In genomic region chr7:6180344-6180725, GRCh38 we compare ENCODE assay signal across 19 cellular contexts.
DNase-seq lines count a peak whose midpoint lies in the region; ATAC-seq and TF ChIP-seq lines count a peak whose summit lies in the region.
"Had no signal": no experiment of that assay in that cellular context is flagged by ENCODE, and none has a peak within 500 bp of the region (broad histone marks: within the 10 kb centered on the region; RNA-seq: fewer than 3 reads in every experiment).

No MANE protein-coding gene starts in this region.

- peaks cover 5 to 15% of the 10 kb centered on the region in 2 donors for H3K36me3 ChIP-seq in psoas muscle (ENCODE audit: insufficient read depth in 1 of 2, low read depth in 1 of 2)

- no peaks in the 10 kb centered on the region for H3K36me3 Mint-ChIP-seq in natural killer cell
- H3K36me3 Mint-ChIP-seq in natural killer cell treated with Interleukin-12 subunit alpha and Interleukin-12 subunit beta and Interleukin-15 and Interleukin-18, amount 100 ng/mL, for 72 hours = no peaks in the 10 kb centered on the region
- H3K36me3 Mint-ChIP-seq in CD14-positive monocyte = peaks cover 24 to 33% of the 10 kb centered on the region in 2 donors

- H3K4me3 ChIP-seq in coronary artery (no peak overlapping the region), psoas muscle (no peak overlapping the region)

- no peaks in the 10 kb centered on the region for H3K9me3 Mint-ChIP-seq in natural killer cell
- no peaks in the 10 kb centered on the region for H3K9me3 Mint-ChIP-seq in natural killer cell treated with Interleukin-12 subunit alpha and Interleukin-12 subunit beta and Interleukin-15 and Interleukin-18, amount 100 ng/mL, for 72 hours
- H3K9me3 Mint-ChIP-seq in CD14-positive monocyte = peaks cover 0 to 2% (median 0%) of the 10 kb centered on the region in 7 donors
- H3K9me3 Mint-ChIP-seq: CD4-positive, alpha-beta memory T cell; IgD-negative memory B cell had no signal

- H3K4me1 Mint-ChIP-seq in natural killer cell (peaks cover 0 to 16% of the 10 kb centered on the region in 2 donors), CD14-positive monocyte (peaks cover 25% of the 10 kb centered on the region)
- peaks cover 5 to 14% of the 10 kb centered on the region in 2 donors for H3K4me1 Mint-ChIP-seq in natural killer cell treated with Interleukin-12 subunit alpha and Interleukin-12 subunit beta and Interleukin-15 and Interleukin-18, amount 100 ng/mL, for 72 hours (ENCODE audit: low read depth in 2 of 2)

- no peak overlapping the region for H3K27ac ChIP-seq in coronary artery
- peak overlapping the region; percentile 60 for H3K27ac ChIP-seq in psoas muscle

- intact Hi-C loops in natural killer cell (cut with micrococcal nuclease) = no loop called here
- intact Hi-C loops in psoas muscle (cut with DNase I) = loop anchor here in 1 of 2 donors (5.0 kb wide), 1 partner anchor 92 kb away; the partner anchor contains the start of gene CYTH3
- intact Hi-C loops in head of caudate nucleus (cut with DNase I) = no loop called here
- intact Hi-C loops in CD14-positive monocyte (cut with micrococcal nuclease) = no loop called here

- TF ChIP-seq CTCF in natural killer cell (IDR thresholded peaks at IDR 0.05) = no peak
- no peak for TF ChIP-seq CTCF in coronary artery (IDR thresholded peaks at IDR 0.05)
- no peak for TF ChIP-seq CTCF in psoas muscle (IDR thresholded peaks at IDR 0.05)
- no peak for TF ChIP-seq CTCF in CD14-positive monocyte (IDR thresholded peaks at IDR 0.05)

- H3K4me3 Mint-ChIP-seq in natural killer cell (no peak overlapping the region), CD14-positive monocyte (no peak overlapping the region)
- no peak overlapping the region for H3K4me3 Mint-ChIP-seq in natural killer cell treated with Interleukin-12 subunit alpha and Interleukin-12 subunit beta and Interleukin-15 and Interleukin-18, amount 100 ng/mL, for 72 hours
- H3K4me3 Mint-ChIP-seq: CD4-positive, alpha-beta memory T cell; IgD-negative memory B cell had no signal

- DNase-seq in natural killer cell = no peak
- DNase-seq in natural killer cell treated with Interleukin-12 subunit alpha and Interleukin-12 subunit beta and Interleukin-15 and Interleukin-18, amount 100 ng/mL, for 72 hours (ENCODE audit: low spot score) = no peak
- peak; percentile 40 for DNase-seq in coronary artery (ENCODE audit: low spot score)
- no peak for DNase-seq in psoas muscle
- no peak for DNase-seq in head of caudate nucleus
- no peak for DNase-seq in CD14-positive monocyte (ENCODE audit: low spot score)
- DNase-seq in A172 (ENCODE audit: low spot score) = no peak
- DNase-seq: 8988T; Caco-2; CD4-positive, alpha-beta memory T cell; NCI-H1048; NCI-H1417; NCI-H1694; NCI-H2029 treated with DMSO at 0.1 percent for 48 hours; NCI-H2227 treated with DMSO at 0.1 percent for 48 hours; NCI-H526 treated with DMSO at 0.1 percent for 48 hours; RPMI8226; SHP77 had no signal

- peaks cover 59% of the 10 kb centered on the region for H3K4me1 ChIP-seq in psoas muscle
- H3K4me1 ChIP-seq: Caco-2 had no signal

- ATAC-seq in natural killer cell = no peak
- no peak for ATAC-seq in natural killer cell treated with Interleukin-12 subunit alpha and Interleukin-12 subunit beta and Interleukin-15 and Interleukin-18, amount 100 ng/mL, for 72 hours
- no peak for ATAC-seq in psoas muscle

- H3K27ac Mint-ChIP-seq in natural killer cell (peak overlapping the region; percentile 29 to 53), CD14-positive monocyte (no peak overlapping the region)
- no peak overlapping the region for H3K27ac Mint-ChIP-seq in natural killer cell treated with Interleukin-12 subunit alpha and Interleukin-12 subunit beta and Interleukin-15 and Interleukin-18, amount 100 ng/mL, for 72 hours
- H3K27ac Mint-ChIP-seq: IgD-negative memory B cell had no signal

- WGBS in psoas muscle, 3 donors = 92 to 98% (median 92%) methylated on average over 8 of the region's 8 CpGs

- H3K27me3 ChIP-seq in psoas muscle (ENCODE audit: insufficient read depth in 3 of 3, low read length in 2 of 3) = no peaks in the 10 kb centered on the region

- no peaks in the 10 kb centered on the region for H3K9me3 ChIP-seq in psoas muscle
- H3K9me3 ChIP-seq: Caco-2 had no signal

- no peaks in the 10 kb centered on the region for H3K27me3 Mint-ChIP-seq in natural killer cell (ENCODE audit: low read depth in 2 of 2)
- no peaks in the 10 kb centered on the region for H3K27me3 Mint-ChIP-seq in natural killer cell treated with Interleukin-12 subunit alpha and Interleukin-12 subunit beta and Interleukin-15 and Interleukin-18, amount 100 ng/mL, for 72 hours
- H3K27me3 Mint-ChIP-seq in CD14-positive monocyte (ENCODE audit: low read depth in 3 of 3) = peaks cover 2 to 10% (median 2%) of the 10 kb centered on the region in 3 donors
- H3K27me3 Mint-ChIP-seq: CD4-positive, alpha-beta memory T cell; IgD-negative memory B cell had no signal

Comparison
In these comparisons a context has a peak if more than half of its experiments do, and no peak if none do; other contexts are left out.
1. H3K27ac Mint-ChIP-seq: peak in natural killer cell (2 of 2); none in natural killer cell treated with Interleukin-12 subunit alpha and Interleukin-12 subunit beta and Interleukin-15 and Interleukin-18, amount 100 ng/mL, for 72 hours (0 of 2) and CD14-positive monocyte (0 of 7).